21 cellular contexts compared by ENCODE assay signal in the genomic region with DNA sequence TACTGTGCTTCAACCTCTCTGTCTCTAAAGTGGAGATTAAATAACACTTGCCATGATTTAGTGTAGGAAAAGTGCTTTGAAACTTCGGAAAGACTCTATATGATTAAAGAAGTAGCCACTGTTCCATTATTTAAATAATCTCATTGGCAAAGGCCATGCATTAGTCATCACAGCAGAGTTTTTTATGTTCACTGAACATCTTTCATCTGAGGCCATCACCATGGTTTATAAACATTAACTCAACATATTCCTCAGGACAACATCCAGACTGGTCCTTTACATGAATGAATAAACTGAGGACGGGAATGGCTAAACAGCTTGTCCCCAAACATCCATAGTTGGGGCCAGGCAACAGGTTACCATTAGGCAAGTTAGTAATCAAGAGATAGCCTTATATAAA.
DNase-seq lines count a peak whose midpoint lies in the region; ATAC-seq, FAIRE-seq and TF ChIP-seq lines count a peak whose summit lies in the region.
"Had no signal": no experiment of that assay in that cellular context is flagged by ENCODE, and none has a peak within 500 bp of the region (broad histone marks: within the 10 kb centered on the region; RNA-seq: fewer than 3 reads in every experiment).

No MANE protein-coding gene starts in this region.

- H3K27me3 ChIP-seq in astrocyte (ENCODE audit: insufficient read depth, low read length) (no peaks in the 10 kb centered on the region), stomach smooth muscle (ENCODE audit: control insufficient read depth in 1 of 2, insufficient read depth in 2 of 2, low read length in 2 of 2) (no peaks in the 10 kb centered on the region), right atrium auricular region (no peaks in the 10 kb centered on the region)
- H3K27me3 ChIP-seq: BLaER1 treated with 17β-estradiol and CSF1 and Interleukin-3, amounts not matched to agents 10 nM and 100 nM; hepatocyte had no signal

- no peak overlapping the region for H3K4me3 ChIP-seq in astrocyte (ENCODE audit: insufficient read depth, low read depth, low read length)
- H3K4me3 ChIP-seq in stomach smooth muscle (ENCODE audit: low read length in 2 of 2): no peak overlapping the region
- no peak overlapping the region for H3K4me3 ChIP-seq in right atrium auricular region
- H3K4me3 ChIP-seq: BLaER1 treated with 17β-estradiol and CSF1 and Interleukin-3, amounts not matched to agents 10 nM and 100 nM; hepatocyte had no signal

- H3K36me3 Mint-ChIP-seq in astrocyte (ENCODE audit: low read depth, unreplicated experiment): peaks cover 2% of the 10 kb centered on the region

- peaks cover 10% of the 10 kb centered on the region for H3K4me1 Mint-ChIP-seq in astrocyte (ENCODE audit: low read depth, unreplicated experiment)

- H2AFZ ChIP-seq in astrocyte (ENCODE audit: low read depth, low read length): no peak overlapping the region
- H2AFZ ChIP-seq: hepatocyte had no signal

- H3K79me2 ChIP-seq in astrocyte (ENCODE audit: insufficient read depth, low read length): no peaks in the 10 kb centered on the region
- H3K79me2 ChIP-seq: hepatocyte had no signal

- peak; percentile 55 for FAIRE-seq in astrocyte (lab: Jason Lieb, UNC)
- FAIRE-seq: small intestine had no signal

- TF ChIP-seq CTCF in astrocyte (IDR thresholded peaks at IDR 0.05; ENCODE audit: insufficient read depth, low read depth, low read length) (no peak), right atrium auricular region (IDR thresholded peaks at IDR 0.05) (no peak)

- H3K9ac ChIP-seq in astrocyte (ENCODE audit: low read length) (no peak overlapping the region), stomach smooth muscle (ENCODE audit: low read length in 2 of 2) (no peak overlapping the region)
- H3K9ac ChIP-seq: BLaER1 treated with 17β-estradiol and CSF1 and Interleukin-3, amounts not matched to agents 10 nM and 100 nM had no signal

- no peak overlapping the region for H3K27ac Mint-ChIP-seq in astrocyte (ENCODE audit: unreplicated experiment)
- H3K27ac Mint-ChIP-seq: activated CD8-positive, alpha-beta T cell treated with anti-CD3 and anti-CD28 coated beads for 36 hours; nephron progenitor cell; progenitor cell of endocrine pancreas had no signal

- peaks cover 3% of the 10 kb centered on the region for H3K9me3 Mint-ChIP-seq in astrocyte (ENCODE audit: unreplicated experiment)

- DNase-seq in HT1080 (ENCODE audit: low read depth) (peak; percentile 34), astrocyte (ENCODE audit: low read depth) (peak; percentile 70), fibroblast of the conjunctiva (ENCODE audit: low read depth) (peak; percentile 41), right atrium auricular region (ENCODE audit: low spot score) (no peak), NCI-H1930 (lab: John Stamatoyannopoulos, UW) (no peak)
- DNase-seq: activated CD8-positive, alpha-beta T cell treated with anti-CD3 and anti-CD28 coated beads for 36 hours; activated naive CD4-positive, alpha-beta T cell treated with anti-CD3 and anti-CD28 coated beads, Interleukin-2, amount 50 U/mL, for 16 hours; activated T-cell treated with anti-CD3 and anti-CD28 coated beads, Interleukin-2, amount 50 U/mL, for 48 hours; dermis blood vessel endothelial cell; islet precursor cell; mesendoderm; NCI-H1436 treated with DMSO at 0.1 percent for 48 hours; nephron progenitor cell; NK-92 treated with Interleukin-12 subunit alpha and Interleukin-12 subunit beta, amount 100 ng/mL, for 24 hours; small intestine; stimulated activated CD4-positive, alpha-beta T cell treated with anti-CD3 and anti-CD28 coated beads, Interleukin-4, amount 100 ng/mL, for 24 hours had no signal

- no peaks in the 10 kb centered on the region for H4K20me1 ChIP-seq in astrocyte (ENCODE audit: insufficient read depth, low read length)
- H4K20me1 ChIP-seq: BLaER1 treated with 17β-estradiol and CSF1 and Interleukin-3, amounts not matched to agents 10 nM and 100 nM had no signal

- H3K9me3 ChIP-seq in astrocyte (ENCODE audit: insufficient read depth, low read depth, low read length): no peaks in the 10 kb centered on the region
- no peaks in the 10 kb centered on the region for H3K9me3 ChIP-seq in stomach smooth muscle (ENCODE audit: control insufficient read depth in 2 of 2, low read length in 2 of 2)
- H3K9me3 ChIP-seq in right atrium auricular region: peaks cover 0 to 6% of the 10 kb centered on the region in 2 donors
- H3K9me3 ChIP-seq: BLaER1 treated with 17β-estradiol and CSF1 and Interleukin-3, amounts not matched to agents 10 nM and 100 nM had no signal

- H3K4me2 ChIP-seq in astrocyte (ENCODE audit: low read length): no peak overlapping the region
- H3K4me2 ChIP-seq: BLaER1 treated with 17β-estradiol and CSF1 and Interleukin-3, amounts not matched to agents 10 nM and 100 nM; hepatocyte had no signal

- ATAC-seq in HG03378 (IDR thresholded peaks at IDR 0.05; ENCODE audit: unreplicated experiment): no peak
- ATAC-seq: activated CD8-positive, alpha-beta T cell treated with anti-CD3 and anti-CD28 coated beads for 36 hours had no signal

- H3K27me3 Mint-ChIP-seq in astrocyte (ENCODE audit: low read depth, unreplicated experiment): no peaks in the 10 kb centered on the region
- H3K27me3 Mint-ChIP-seq: activated CD8-positive, alpha-beta T cell treated with anti-CD3 and anti-CD28 coated beads for 36 hours; progenitor cell of endocrine pancreas had no signal

- no peaks in the 10 kb centered on the region for H3K36me3 ChIP-seq in astrocyte (ENCODE audit: insufficient read depth, low read length)
- no peaks in the 10 kb centered on the region for H3K36me3 ChIP-seq in stomach smooth muscle (ENCODE audit: control insufficient read depth in 2 of 2, insufficient read depth in 2 of 2, low read length in 2 of 2)
- no peaks in the 10 kb centered on the region for H3K36me3 ChIP-seq in right atrium auricular region
- H3K36me3 ChIP-seq: BLaER1 treated with 17β-estradiol and CSF1 and Interleukin-3, amounts not matched to agents 10 nM and 100 nM had no signal

- H3K4me3 Mint-ChIP-seq in astrocyte (ENCODE audit: unreplicated experiment): no peak overlapping the region
- H3K4me3 Mint-ChIP-seq: activated CD8-positive, alpha-beta T cell treated with anti-CD3 and anti-CD28 coated beads for 36 hours; nephron progenitor cell had no signal

- H3K27ac ChIP-seq in astrocyte (ENCODE audit: low read depth, low read length) (no peak overlapping the region), stomach smooth muscle (ENCODE audit: low read length) (peak overlapping the region; percentile 62), right atrium auricular region (no peak overlapping the region)
- H3K27ac ChIP-seq: BLaER1 treated with 17β-estradiol and CSF1 and Interleukin-3, amounts not matched to agents 10 nM and 100 nM; hepatocyte had no signal

- H3K4me1 ChIP-seq in astrocyte (ENCODE audit: insufficient read depth, low read length) (peaks cover 6% of the 10 kb centered on the region), stomach smooth muscle (ENCODE audit: control insufficient read depth, insufficient read depth, low read length) (peaks cover 16% of the 10 kb centered on the region), right atrium auricular region (no peaks in the 10 kb centered on the region)
- H3K4me1 ChIP-seq: BLaER1 treated with 17β-estradiol and CSF1 and Interleukin-3, amounts not matched to agents 10 nM and 100 nM had no signal

Comparison
In these comparisons a context has a peak if more than half of its experiments do, and no peak if none do; other contexts are left out.
1. DNase-seq: peak in HT1080 (single experiment), astrocyte (single experiment) and fibroblast of the conjunctiva (single experiment); none in right atrium auricular region (single experiment) and NCI-H1930 (0 of 2).